ENCODE assay signal across 24 cellular contexts in genomic region chr2:223786236-223786635, GRCh38. TPM values are rescaled to one million over a fixed set of nuclear protein-coding genes. Genes with fewer than 3 reads are reported as not detected.
DNase-seq lines count a peak whose midpoint lies in the region; ATAC-seq and TF ChIP-seq lines count a peak whose summit lies in the region.
"Had no signal": no experiment of that assay in that cellular context is flagged by ENCODE, and none has a peak within 500 bp of the region (broad histone marks: within the 10 kb centered on the region; RNA-seq: fewer than 3 reads in every experiment).

No MANE protein-coding gene starts in this region.

- H3K4me3 Mint-ChIP-seq in Calu3 (ENCODE audit: low read depth, unreplicated experiment) = no peak overlapping the region
- H3K4me3 Mint-ChIP-seq in stimulated activated memory B cell treated with anti-CD40 and anti-IgM and Interleukin-4, amounts not matched to agents 10 μg/mL and 1 μg/mL and 100 μg/mL, for 72 hours = no peak overlapping the region
- H3K4me3 Mint-ChIP-seq: CD8-positive, alpha-beta T cell had no signal

- TF ChIP-seq EP300 in ovary (IDR thresholded peaks at IDR 0.05) = no peak

- H3K4me1 ChIP-seq in ovary (ENCODE audit: insufficient read depth) = no peaks in the 10 kb centered on the region
- H3K4me1 ChIP-seq: Caco-2 had no signal

- no peaks in the 10 kb centered on the region for H3K36me3 ChIP-seq in ovary
- H3K36me3 ChIP-seq: Peyer's patch had no signal

- peaks cover 33% of the 10 kb centered on the region for H3K36me3 Mint-ChIP-seq in Calu3 (ENCODE audit: insufficient read depth, unreplicated experiment)
- H3K36me3 Mint-ChIP-seq in stimulated activated memory B cell treated with anti-CD40 and anti-IgM and Interleukin-4, amounts not matched to agents 10 μg/mL and 1 μg/mL and 100 μg/mL, for 72 hours = peaks cover 45% of the 10 kb centered on the region
- H3K36me3 Mint-ChIP-seq: CD8-positive, alpha-beta T cell had no signal

- intact Hi-C loops in Calu3 (cut with micrococcal nuclease; ENCODE audit: unreplicated experiment) (no loop called here), left colon (cut with DNase I, micrococcal nuclease) (no loop called here), ovary (cut with DNase I) (no loop called here)

- peaks cover 66% of the 10 kb centered on the region for H3K4me1 Mint-ChIP-seq in Calu3 (ENCODE audit: low read depth, unreplicated experiment)
- H3K4me1 Mint-ChIP-seq in stimulated activated memory B cell treated with anti-CD40 and anti-IgM and Interleukin-4, amounts not matched to agents 10 μg/mL and 1 μg/mL and 100 μg/mL, for 72 hours = peaks cover 70% of the 10 kb centered on the region

- H3K9me3 Mint-ChIP-seq in Calu3 (ENCODE audit: low read depth, unreplicated experiment) = peaks cover 3% of the 10 kb centered on the region
- H3K9me3 Mint-ChIP-seq in stimulated activated memory B cell treated with anti-CD40 and anti-IgM and Interleukin-4, amounts not matched to agents 10 μg/mL and 1 μg/mL and 100 μg/mL, for 72 hours = no peaks in the 10 kb centered on the region
- H3K9me3 Mint-ChIP-seq: CD8-positive, alpha-beta T cell had no signal

- WGBS in ovary, 3 donors = 87 to 92% (median 91%) methylated on average over 5 of the region's 5 CpGs

- DNase-seq in Calu3 (no peak), LoVo (ENCODE audit: low spot score) (peak; percentile 22), left colon (no peak), ovary (no peak)
- no peak for DNase-seq in stimulated activated CD8-positive, alpha-beta memory T cell treated with anti-CD3 and anti-CD28 coated beads, Interleukin-4, amount 100 ng/mL, for 48 hours
- DNase-seq: C1 segment of cervical spinal cord; Caco-2; CD8-positive, alpha-beta T cell; DMS 273 treated with DMSO at 0.1 percent for 48 hours; DMS79; EL; GDM1; HCEC 1CT; KBM-7; MM.1S; NCI-H1417; NCI-H1694; NCI-H2029 treated with DMSO at 0.1 percent for 48 hours; NCI-H69; SHP77 treated with DMSO at 0.1 percent for 48 hours had no signal

- TF ChIP-seq CTCF in Calu3 (IDR thresholded peaks at IDR 0.05; ENCODE audit: unreplicated experiment) (no peak), ovary (IDR thresholded peaks at IDR 0.05) (no peak)

- no peaks in the 10 kb centered on the region for H3K9me3 ChIP-seq in ovary
- H3K9me3 ChIP-seq: Caco-2, Peyer's patch had no signal

- TF ChIP-seq POLR2A in ovary (IDR thresholded peaks at IDR 0.05) = no peak

- BruUV-seq in Calu3 (replicated peaks; lab: Mats Ljungman, UMichigan) = no TSS peak

- ATAC-seq in left colon (peak; percentile 99), HG02840 (IDR thresholded peaks at IDR 0.05; ENCODE audit: low FRiP score, unreplicated experiment) (no peak)
- no peak for ATAC-seq in stimulated activated memory B cell treated with anti-CD40 and anti-IgM and Interleukin-4, amounts not matched to agents 10 μg/mL and 1 μg/mL and 100 μg/mL, for 72 hours
- ATAC-seq: CD8-positive, alpha-beta T cell had no signal

- no peak overlapping the region for H3K4me3 ChIP-seq in ovary
- H3K4me3 ChIP-seq: GM12878, Peyer's patch had no signal

- CTCF ChIA-PET in Calu3 (lab: Charles Lee) = no interaction called here

- no peaks in the 10 kb centered on the region for H3K27me3 ChIP-seq in ovary
- H3K27me3 ChIP-seq: Peyer's patch had no signal

- no peak overlapping the region for H3K27ac ChIP-seq in ovary

- peak overlapping the region; percentile 29 for H3K27ac Mint-ChIP-seq in Calu3 (ENCODE audit: unreplicated experiment)
- peak overlapping the region; percentile 93 for H3K27ac Mint-ChIP-seq in stimulated activated memory B cell treated with anti-CD40 and anti-IgM and Interleukin-4, amounts not matched to agents 10 μg/mL and 1 μg/mL and 100 μg/mL, for 72 hours
- H3K27ac Mint-ChIP-seq: CD8-positive, alpha-beta T cell had no signal

- H3K27me3 Mint-ChIP-seq in Calu3 (ENCODE audit: unreplicated experiment) = no peaks in the 10 kb centered on the region
- no peaks in the 10 kb centered on the region for H3K27me3 Mint-ChIP-seq in stimulated activated memory B cell treated with anti-CD40 and anti-IgM and Interleukin-4, amounts not matched to agents 10 μg/mL and 1 μg/mL and 100 μg/mL, for 72 hours

RNA-seq across cellular contexts. Expression of gene AP1S3, which starts 51.1 kb away (rescaled TPM):
- 108 and 119 TPM in 2 replicates for total RNA-seq in Calu3 (2022)
- 10 to 100 TPM in 1 of 2 donors, 1 to 10 TPM in 1; 7.0 to 13.5 TPM for total RNA-seq in left colon
- total RNA-seq in ovary = 10 to 100 TPM in 1 of 7 donors, 1 to 10 TPM in 5, under 1 TPM in 1; 0.60 to 16.8 (median 1.3) TPM
- 1 to 10 TPM in 1 of 2 donors, under 1 TPM in 1; 0.46 to 5.6 TPM for polyA plus RNA-seq in ovary
